ENCODE assay signal across 1 cellular context in genomic region chr13:41131665-41132511, GRCh38.
TF ChIP-seq lines count a peak whose summit lies in the region.

No MANE protein-coding gene starts in this region.

TF ChIP-seq in HEK293, 187 proteins besides CTCF, POLR2A, EP300 and RAD21:
- TF ChIP-seq ZNF335 (tag by site-specific recombination; conservative IDR thresholded peaks at IDR 0.05) (peak; percentile 80), HIC1 (tag by site-specific recombination; IDR thresholded peaks at IDR 0.05) (peak; percentile 90), SCRT2 (tag by site-specific recombination; IDR thresholded peaks at IDR 0.05) (peak; percentile 53; the same call in 1 of the 2 replicates)
